ENCODE assay signal across 12 cellular contexts in genomic region chr9:137390553-137391410, GRCh38. TPM values are rescaled to one million over a fixed set of nuclear protein-coding genes. Genes with fewer than 3 reads are reported as not detected.
A peak's percentile ranks its signal among the peaks of the same experiment; 100 is the strongest.
DNase-seq lines count a peak whose midpoint lies in the region; ATAC-seq and TF ChIP-seq lines count a peak whose summit lies in the region.
"Had no signal": no experiment of that assay in that cellular context is flagged by ENCODE, and none has a peak within 500 bp of the region (broad histone marks: within the 10 kb centered on the region; RNA-seq: fewer than 3 reads in every experiment).

No MANE protein-coding gene starts in this region.

- H4K20me1 ChIP-seq in GM23338 (replicated peaks; ENCODE audit: insufficient read depth): no peaks in the 10 kb centered on the region

- TF ChIP-seq EP300 in transverse colon (IDR thresholded peaks at IDR 0.05; ENCODE audit: low read depth): no peak

- no peaks in the 10 kb centered on the region for H3K9me2 ChIP-seq in GM23338 (ENCODE audit: insufficient read depth)

- no peaks in the 10 kb centered on the region for H3K9me3 ChIP-seq in WERI-Rb-1 (ENCODE audit: severe bottlenecking)
- no peaks in the 10 kb centered on the region for H3K9me3 ChIP-seq in lower lobe of right lung
- H3K9me3 ChIP-seq in transverse colon: no peaks in the 10 kb centered on the region

- H3K9me3 Mint-ChIP-seq in GM23338: no peaks in the 10 kb centered on the region

- ATAC-seq in lower lobe of right lung: peak; percentile 2 to 9
- ATAC-seq in GM23338: no peak
- ATAC-seq in GM18519 (IDR thresholded peaks at IDR 0.05; ENCODE audit: low FRiP score, unreplicated experiment): no peak
- no peak for ATAC-seq in GM21360 (IDR thresholded peaks at IDR 0.05; ENCODE audit: unreplicated experiment)

- no peaks in the 10 kb centered on the region for H3K79me2 ChIP-seq in GM23338 (replicated peaks; ENCODE audit: insufficient read depth)

- H2AFZ ChIP-seq in GM23338: no peak overlapping the region

- peaks cover 32% of the 10 kb centered on the region for H3K4me1 ChIP-seq in lower lobe of right lung
- H3K4me1 ChIP-seq in transverse colon: peaks cover 5 to 14% (median 10%) of the 10 kb centered on the region in 4 donors
- H3K4me1 ChIP-seq in GM23338 (ENCODE audit: insufficient read depth): no peaks in the 10 kb centered on the region

- no peaks in the 10 kb centered on the region for H3K27me3 ChIP-seq in WERI-Rb-1 (ENCODE audit: insufficient read depth, low read depth, severe bottlenecking)
- H3K27me3 ChIP-seq in lower lobe of right lung (ENCODE audit: low read depth): no peaks in the 10 kb centered on the region
- no peaks in the 10 kb centered on the region for H3K27me3 ChIP-seq in transverse colon
- H3K27me3 ChIP-seq in GM23338 (ENCODE audit: insufficient read depth): no peaks in the 10 kb centered on the region
- H3K27me3 ChIP-seq: cardiac muscle cell had no signal

- peaks cover 2% of the 10 kb centered on the region for H3K27me3 Mint-ChIP-seq in GM23338 (ENCODE audit: insufficient read depth, low read depth, poor library complexity)

- H3K27ac Mint-ChIP-seq in GM23338: no peak overlapping the region

- H3K4me3 ChIP-seq in WERI-Rb-1 (ENCODE audit: low read depth, low read length) (no peak overlapping the region), lower lobe of right lung (peak overlapping the region; percentile 26), transverse colon (no peak overlapping the region), GM23338 (no peak overlapping the region)
- H3K4me3 ChIP-seq: cardiac muscle cell had no signal

- no peaks in the 10 kb centered on the region for H3K36me3 Mint-ChIP-seq in GM23338 (ENCODE audit: low read depth)

- TF ChIP-seq POLR2A in transverse colon (IDR thresholded peaks at IDR 0.05): no peak

- WGBS in transverse colon (ENCODE audit: low coverage in 1 of 2), 2 donors: 32 to 41% methylated on average over 3 to 42 of the region's 42 CpGs

- no peak overlapping the region for H3K4me2 ChIP-seq in GM23338

- in situ Hi-C loops in transverse colon (cut with MboI; ENCODE audit: low pct_ligation_motif_present in 1 of 4, low pct_unique_long_range_greater_than_20kb in 1 of 4, low sequenced_read_pairs in 3 of 4): no loop called here

- H3F3A ChIP-seq in GM23338 (replicated peaks; ENCODE audit: low read depth): no peaks in the 10 kb centered on the region

- DNase-seq in NCI-H82 (lab: John Stamatoyannopoulos, UW) (peak; percentile 63), NCI-H82 treated with DMSO at 0.1 percent for 48 hours (lab: John Stamatoyannopoulos, UW; ENCODE audit: unreplicated experiment) (no peak), WERI-Rb-1 (peak; percentile 26), lower lobe of right lung (no peak), transverse colon (peak; percentile 57), GM23338 (ENCODE audit: low spot score) (no peak)
- DNase-seq: activated T-cell treated with anti-CD3 and anti-CD28 coated beads, Interleukin-2, amount 50 U/mL, for 1 hour had no signal

- no peak for TF ChIP-seq CTCF in WERI-Rb-1 (IDR thresholded peaks at IDR 0.05; ENCODE audit: low read depth, low read length)
- TF ChIP-seq CTCF in lower lobe of right lung (IDR thresholded peaks at IDR 0.05): no peak
- no peak for TF ChIP-seq CTCF in transverse colon (IDR thresholded peaks at IDR 0.05)
- no peak for TF ChIP-seq CTCF in GM23338 (conservative IDR thresholded peaks at IDR 0.05; ENCODE audit: low read depth in 2 of 2)

- H3K27ac ChIP-seq in WERI-Rb-1 (no peak overlapping the region), lower lobe of right lung (peak overlapping the region; percentile 84), transverse colon (peak overlapping the region; percentile 63 to 86 (median 73)), GM23338 (ENCODE audit: low read depth) (no peak overlapping the region)
- H3K27ac ChIP-seq: cardiac muscle cell had no signal

- H3K4me3 Mint-ChIP-seq in GM23338: no peak overlapping the region

- intact Hi-C loops in lower lobe of right lung (cut with DNase I): no loop called here
- intact Hi-C loops in transverse colon (cut with DNase I; ENCODE audit: low total_unique reads): no loop called here

- H3K4me1 Mint-ChIP-seq in GM23338: no peaks in the 10 kb centered on the region

- no peaks in the 10 kb centered on the region for H3K36me3 ChIP-seq in WERI-Rb-1
- no peaks in the 10 kb centered on the region for H3K36me3 ChIP-seq in lower lobe of right lung
- peaks cover 0 to 3% (median 0%) of the 10 kb centered on the region in 4 donors for H3K36me3 ChIP-seq in transverse colon
- H3K36me3 ChIP-seq in GM23338 (ENCODE audit: insufficient read depth): no peaks in the 10 kb centered on the region
- H3K36me3 ChIP-seq: cardiac muscle cell had no signal

TF ChIP-seq in GM23338, 12 proteins besides CTCF, POLR2A, EP300 and RAD21 (continues in another document):
- no peak for TF ChIP-seq ZNF331 (CRISPR knock-in tag; IDR thresholded peaks at IDR 0.05; ENCODE audit: low read depth)
- TF ChIP-seq POLR2AphosphoS5 (IDR thresholded peaks at IDR 0.05; ENCODE audit: low read depth): no peak
- TF ChIP-seq EZH2phosphoT487 (IDR thresholded peaks at IDR 0.05; ENCODE audit: unreplicated experiment): no peak
- TF ChIP-seq CREB1 (CRISPR knock-in tag; IDR thresholded peaks at IDR 0.05; ENCODE audit: low read depth): no peak
- TF ChIP-seq REST (IDR thresholded peaks at IDR 0.05; ENCODE audit: unreplicated experiment): no peak

RNA-seq across cellular contexts. Expression of gene EXD3, which starts 32.2 kb away (rescaled TPM):
- total RNA-seq in lower lobe of right lung: 25.2 TPM
- total RNA-seq in transverse colon: 100 to 1,000 TPM in 1 of 4 donors, 10 to 100 TPM in 3; 47.6 to 228 (median 74.2) TPM
- 3.6 and 4.4 TPM in 2 replicates for total RNA-seq in GM23338 (2014; rRNA removed; shearing (Covaris generic))
- 9.7 and 9.9 TPM in 2 replicates for polyA plus RNA-seq in GM23338 (2016; fragmentation: Nextera tagmentation; extraction: Ambion mirVana)

RNA-seq across cellular contexts. Expression of gene NOXA1, which starts 32.4 kb away (rescaled TPM):
- total RNA-seq in lower lobe of right lung (6.9 TPM), transverse colon (10 to 100 TPM; 19.7 to 53.9 (median 40.8) TPM)
- 0.59 and 0.62 TPM in 2 replicates for total RNA-seq in GM23338 (2014; rRNA removed; shearing (Covaris generic))
- 0.68 and 1.4 TPM in 2 replicates for polyA plus RNA-seq in GM23338 (2016; fragmentation: Nextera tagmentation; extraction: Ambion mirVana)

RNA-seq across cellular contexts. Expression of gene ENTPD8, which starts 50.4 kb away (rescaled TPM):
- 0.15 TPM for total RNA-seq in lower lobe of right lung
- 100 to 1,000 TPM in 1 of 4 donors, 10 to 100 TPM in 3; 20.7 to 109 (median 63.8) TPM for total RNA-seq in transverse colon
- total RNA-seq in GM23338 (2014; rRNA removed; shearing (Covaris generic)): 0.42 and 1.6 TPM in 2 replicates
- 0.89 and 1.1 TPM in 2 replicates for polyA plus RNA-seq in GM23338 (2016; fragmentation: Nextera tagmentation; extraction: Ambion mirVana)
- total RNA-seq: A673 had no signal
- polyA plus RNA-seq: neural cell had no signal

Comparison
In these comparisons a context has a peak if more than half of its experiments do, and no peak if none do; other contexts are left out.
1. DNase-seq: peak in NCI-H82 (single experiment), WERI-Rb-1 (single experiment) and transverse colon (single experiment); none in NCI-H82 treated with DMSO at 0.1 percent for 48 hours (single experiment), lower lobe of right lung (single experiment) and GM23338 (single experiment).
2. H3K27ac ChIP-seq: peak in lower lobe of right lung (single experiment) and transverse colon (4 of 4); none in WERI-Rb-1 (single experiment) and GM23338 (single experiment).
3. ATAC-seq: peak in lower lobe of right lung (2 of 2); none in GM23338 (single experiment), GM18519 (single experiment) and GM21360 (single experiment).